ENCODE assay signal across 1 cellular context in the genomic region with DNA sequence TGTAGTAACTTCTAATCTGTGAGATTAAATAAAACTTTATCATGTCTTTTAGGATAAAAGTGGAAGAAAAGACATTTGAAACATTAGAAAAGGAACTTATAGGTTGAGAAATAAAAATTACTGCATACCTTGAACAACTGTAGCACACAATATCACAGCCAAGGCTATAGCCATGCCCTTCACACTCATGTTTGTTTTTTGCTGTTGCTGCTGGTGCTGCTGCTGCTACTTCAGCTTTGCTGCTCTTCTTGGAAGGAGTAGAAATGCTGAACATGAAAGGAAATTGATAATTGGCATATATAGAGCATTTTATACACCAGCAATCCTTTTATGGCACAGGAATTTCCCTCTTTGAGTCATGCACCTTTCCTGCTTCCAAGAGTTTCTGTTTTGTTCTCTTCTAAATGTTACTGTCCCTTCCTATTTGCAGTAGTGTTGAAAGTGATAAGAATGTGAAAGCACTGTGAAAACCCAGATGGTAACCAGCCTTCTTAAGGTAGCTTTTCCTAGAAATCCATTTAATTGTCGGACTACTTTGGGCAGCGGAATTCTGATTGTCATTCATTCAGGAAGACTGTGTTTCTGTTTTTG.
TF ChIP-seq lines count a peak whose summit lies in the region.

A gene (minus strand): TSS at position 272 of the 591 bp plus-strand sequence. CDS start 83 bp downstream, at position 189.

TF ChIP-seq in endothelial cell of umbilical vein, 7 proteins besides CTCF, POLR2A, EP300 and RAD21:
- TF ChIP-seq FOS (IDR thresholded peaks at IDR 0.05; ENCODE audit: borderline replicate concordance, insufficient read depth, low read length) (peak; percentile 46), GATA2 (IDR thresholded peaks at IDR 0.05; ENCODE audit: insufficient read depth, insufficient read length, low read depth, low read length) (peak; percentile 30), POLR2AphosphoS5 (IDR thresholded peaks at IDR 0.05; ENCODE audit: insufficient read depth, low read depth, low read length) (no peak), JUN (IDR thresholded peaks at IDR 0.05; ENCODE audit: borderline replicate concordance, insufficient read depth, insufficient read length, low read depth) (peak; percentile 50), EZH2 (IDR thresholded peaks at IDR 0.05; ENCODE audit: borderline replicate concordance, low read depth, low read length, severe bottlenecking) (no peak), MYC (IDR thresholded peaks at IDR 0.05; ENCODE audit: low read depth, low read length) (no peak)
- TF ChIP-seq, protein P1, sequence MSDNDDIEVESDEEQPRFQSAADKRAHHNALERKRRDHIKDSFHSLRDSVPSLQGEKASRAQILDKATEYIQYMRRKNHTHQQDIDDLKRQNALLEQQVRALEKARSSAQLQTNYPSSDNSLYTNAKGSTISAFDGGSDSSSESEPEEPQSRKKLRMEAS (IDR thresholded peaks at IDR 0.05; ENCODE audit: insufficient read depth, insufficient read length) = no peak
